In the genomic region with DNA sequence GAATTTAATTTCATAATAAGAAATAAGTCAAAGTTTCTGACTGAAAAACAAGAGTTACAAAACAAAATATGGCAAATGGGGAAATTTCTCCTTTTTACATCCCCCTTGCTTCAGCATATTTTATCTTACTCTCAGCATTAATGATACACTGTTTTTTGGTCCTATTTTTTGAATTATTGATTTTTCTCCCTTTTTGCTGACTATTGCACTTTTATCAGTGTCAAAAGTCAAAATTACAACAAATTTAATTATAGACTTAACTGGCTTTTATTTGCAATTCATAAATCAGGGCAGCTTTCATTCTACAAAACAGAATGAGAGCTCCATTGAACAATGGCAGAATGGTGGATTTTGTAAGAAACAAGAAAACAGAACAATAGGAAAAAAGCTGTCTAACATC, we compare ENCODE assay signal across 1 cellular context.
TF ChIP-seq lines count a peak whose summit lies in the region.

No MANE protein-coding gene starts in this region.

TF ChIP-seq in HepG2, 621 proteins besides CTCF, POLR2A, EP300 and RAD21 (continued from another document):
- TF ChIP-seq, protein P1, sequence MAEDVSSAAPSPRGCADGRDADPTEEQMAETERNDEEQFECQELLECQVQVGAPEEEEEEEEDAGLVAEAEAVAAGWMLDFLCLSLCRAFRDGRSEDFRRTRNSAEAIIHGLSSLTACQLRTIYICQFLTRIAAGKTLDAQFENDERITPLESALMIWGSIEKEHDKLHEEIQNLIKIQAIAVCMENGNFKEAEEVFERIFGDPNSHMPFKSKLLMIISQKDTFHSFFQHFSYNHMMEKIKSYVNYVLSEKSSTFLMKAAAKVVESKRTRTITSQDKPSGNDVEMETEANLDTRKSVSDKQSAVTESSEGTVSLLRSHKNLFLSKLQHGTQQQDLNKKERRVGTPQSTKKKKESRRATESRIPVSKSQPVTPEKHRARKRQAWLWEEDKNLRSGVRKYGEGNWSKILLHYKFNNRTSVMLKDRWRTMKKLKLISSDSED (CRISPR knock-in tag; IDR thresholded peaks at IDR 0.05) = no peak
- TF ChIP-seq RXRB (CRISPR knock-in tag; IDR thresholded peaks at IDR 0.05; ENCODE audit: borderline replicate concordance) (no peak), MAFK (conservative IDR thresholded peaks at IDR 0.05 in 1 of 2, IDR thresholded peaks at IDR 0.05 in 1 of 2; ENCODE audit: low read length in 2 of 2) (peak; percentile 85 to 96), ZNF430 (CRISPR knock-in tag; IDR thresholded peaks at IDR 0.05) (no peak)
